2 cellular contexts compared by ENCODE assay signal in the genomic region with DNA sequence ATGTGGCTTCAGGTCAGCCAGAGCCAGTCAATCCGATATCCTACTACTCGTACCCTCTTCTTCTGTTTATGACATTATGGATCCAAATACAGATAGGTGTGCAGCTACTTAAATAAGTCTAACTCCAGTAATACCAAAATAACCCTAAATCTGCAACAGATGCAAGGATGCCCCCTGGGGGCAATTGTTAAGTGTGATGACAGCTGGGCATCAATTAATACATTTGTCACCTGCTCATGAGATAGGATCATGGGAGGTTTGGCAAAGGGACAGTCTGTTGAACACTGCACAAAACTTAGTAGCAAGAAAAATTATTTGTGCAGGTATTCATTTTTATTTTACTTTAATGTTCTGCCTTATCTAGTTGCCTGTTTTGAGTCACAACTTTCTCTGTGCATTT.
TF ChIP-seq lines count a peak whose summit lies in the region.

No MANE protein-coding gene starts in this region.

TF ChIP-seq in A549, 52 proteins besides CTCF, POLR2A, EP300 and RAD21 (continued from another document):
- no peak for TF ChIP-seq PBX3 (IDR thresholded peaks at IDR 0.05)
- no peak for TF ChIP-seq RCOR1 (IDR thresholded peaks at IDR 0.05; ENCODE audit: low read depth, low read length)
- no peak for TF ChIP-seq RNF2 (IDR thresholded peaks at IDR 0.05; ENCODE audit: borderline replicate concordance, low read depth)
- TF ChIP-seq JUNB (IDR thresholded peaks at IDR 0.05), result no peak
- no peak for TF ChIP-seq HMGXB4 (CRISPR knock-in tag; IDR thresholded peaks at IDR 0.05; ENCODE audit: borderline replicate concordance)
- TF ChIP-seq PHF8 (IDR thresholded peaks at IDR 0.05; ENCODE audit: borderline replicate concordance, low read depth), result no peak
- no peak for TF ChIP-seq CEBPB (IDR thresholded peaks at IDR 0.05)

TF ChIP-seq in HCT116, 20 proteins besides CTCF, POLR2A, EP300 and RAD21 (continued from another document):
- TF ChIP-seq, protein P1, sequence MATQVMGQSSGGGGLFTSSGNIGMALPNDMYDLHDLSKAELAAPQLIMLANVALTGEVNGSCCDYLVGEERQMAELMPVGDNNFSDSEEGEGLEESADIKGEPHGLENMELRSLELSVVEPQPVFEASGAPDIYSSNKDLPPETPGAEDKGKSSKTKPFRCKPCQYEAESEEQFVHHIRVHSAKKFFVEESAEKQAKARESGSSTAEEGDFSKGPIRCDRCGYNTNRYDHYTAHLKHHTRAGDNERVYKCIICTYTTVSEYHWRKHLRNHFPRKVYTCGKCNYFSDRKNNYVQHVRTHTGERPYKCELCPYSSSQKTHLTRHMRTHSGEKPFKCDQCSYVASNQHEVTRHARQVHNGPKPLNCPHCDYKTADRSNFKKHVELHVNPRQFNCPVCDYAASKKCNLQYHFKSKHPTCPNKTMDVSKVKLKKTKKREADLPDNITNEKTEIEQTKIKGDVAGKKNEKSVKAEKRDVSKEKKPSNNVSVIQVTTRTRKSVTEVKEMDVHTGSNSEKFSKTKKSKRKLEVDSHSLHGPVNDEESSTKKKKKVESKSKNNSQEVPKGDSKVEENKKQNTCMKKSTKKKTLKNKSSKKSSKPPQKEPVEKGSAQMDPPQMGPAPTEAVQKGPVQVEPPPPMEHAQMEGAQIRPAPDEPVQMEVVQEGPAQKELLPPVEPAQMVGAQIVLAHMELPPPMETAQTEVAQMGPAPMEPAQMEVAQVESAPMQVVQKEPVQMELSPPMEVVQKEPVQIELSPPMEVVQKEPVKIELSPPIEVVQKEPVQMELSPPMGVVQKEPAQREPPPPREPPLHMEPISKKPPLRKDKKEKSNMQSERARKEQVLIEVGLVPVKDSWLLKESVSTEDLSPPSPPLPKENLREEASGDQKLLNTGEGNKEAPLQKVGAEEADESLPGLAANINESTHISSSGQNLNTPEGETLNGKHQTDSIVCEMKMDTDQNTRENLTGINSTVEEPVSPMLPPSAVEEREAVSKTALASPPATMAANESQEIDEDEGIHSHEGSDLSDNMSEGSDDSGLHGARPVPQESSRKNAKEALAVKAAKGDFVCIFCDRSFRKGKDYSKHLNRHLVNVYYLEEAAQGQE (IDR thresholded peaks at IDR 0.05; ENCODE audit: low read depth), result no peak
- TF ChIP-seq SP1 (IDR thresholded peaks at IDR 0.05; ENCODE audit: low read depth) (no peak), CBX3 (IDR thresholded peaks at IDR 0.05; ENCODE audit: low read depth) (no peak), SRF (IDR thresholded peaks at IDR 0.05; ENCODE audit: low read depth) (no peak), ATF3 (IDR thresholded peaks at IDR 0.05) (no peak), EZH2phosphoT487 (IDR thresholded peaks at IDR 0.05; ENCODE audit: borderline replicate concordance) (no peak), ZFX (IDR thresholded peaks at IDR 0.05) (no peak), SIN3A (IDR thresholded peaks at IDR 0.05; ENCODE audit: low read depth) (no peak), ELF1 (IDR thresholded peaks at IDR 0.05; ENCODE audit: borderline replicate concordance, low read depth) (no peak), EGR1 (IDR thresholded peaks at IDR 0.05; ENCODE audit: low read depth) (no peak)
- TF ChIP-seq, protein P2, sequence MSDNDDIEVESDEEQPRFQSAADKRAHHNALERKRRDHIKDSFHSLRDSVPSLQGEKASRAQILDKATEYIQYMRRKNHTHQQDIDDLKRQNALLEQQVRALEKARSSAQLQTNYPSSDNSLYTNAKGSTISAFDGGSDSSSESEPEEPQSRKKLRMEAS (IDR thresholded peaks at IDR 0.05), result no peak
- TF ChIP-seq, protein P3, sequence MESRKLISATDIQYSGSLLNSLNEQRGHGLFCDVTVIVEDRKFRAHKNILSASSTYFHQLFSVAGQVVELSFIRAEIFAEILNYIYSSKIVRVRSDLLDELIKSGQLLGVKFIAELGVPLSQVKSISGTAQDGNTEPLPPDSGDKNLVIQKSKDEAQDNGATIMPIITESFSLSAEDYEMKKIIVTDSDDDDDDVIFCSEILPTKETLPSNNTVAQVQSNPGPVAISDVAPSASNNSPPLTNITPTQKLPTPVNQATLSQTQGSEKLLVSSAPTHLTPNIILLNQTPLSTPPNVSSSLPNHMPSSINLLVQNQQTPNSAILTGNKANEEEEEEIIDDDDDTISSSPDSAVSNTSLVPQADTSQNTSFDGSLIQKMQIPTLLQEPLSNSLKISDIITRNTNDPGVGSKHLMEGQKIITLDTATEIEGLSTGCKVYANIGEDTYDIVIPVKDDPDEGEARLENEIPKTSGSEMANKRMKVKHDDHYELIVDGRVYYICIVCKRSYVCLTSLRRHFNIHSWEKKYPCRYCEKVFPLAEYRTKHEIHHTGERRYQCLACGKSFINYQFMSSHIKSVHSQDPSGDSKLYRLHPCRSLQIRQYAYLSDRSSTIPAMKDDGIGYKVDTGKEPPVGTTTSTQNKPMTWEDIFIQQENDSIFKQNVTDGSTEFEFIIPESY (IDR thresholded peaks at IDR 0.05; ENCODE audit: extremely low read depth, insufficient replicate concordance, low read length), result no peak
TF ChIP-seq in HCT116: peak in this region for 0.
